1 cellular context compared by ENCODE assay signal in the genomic region with DNA sequence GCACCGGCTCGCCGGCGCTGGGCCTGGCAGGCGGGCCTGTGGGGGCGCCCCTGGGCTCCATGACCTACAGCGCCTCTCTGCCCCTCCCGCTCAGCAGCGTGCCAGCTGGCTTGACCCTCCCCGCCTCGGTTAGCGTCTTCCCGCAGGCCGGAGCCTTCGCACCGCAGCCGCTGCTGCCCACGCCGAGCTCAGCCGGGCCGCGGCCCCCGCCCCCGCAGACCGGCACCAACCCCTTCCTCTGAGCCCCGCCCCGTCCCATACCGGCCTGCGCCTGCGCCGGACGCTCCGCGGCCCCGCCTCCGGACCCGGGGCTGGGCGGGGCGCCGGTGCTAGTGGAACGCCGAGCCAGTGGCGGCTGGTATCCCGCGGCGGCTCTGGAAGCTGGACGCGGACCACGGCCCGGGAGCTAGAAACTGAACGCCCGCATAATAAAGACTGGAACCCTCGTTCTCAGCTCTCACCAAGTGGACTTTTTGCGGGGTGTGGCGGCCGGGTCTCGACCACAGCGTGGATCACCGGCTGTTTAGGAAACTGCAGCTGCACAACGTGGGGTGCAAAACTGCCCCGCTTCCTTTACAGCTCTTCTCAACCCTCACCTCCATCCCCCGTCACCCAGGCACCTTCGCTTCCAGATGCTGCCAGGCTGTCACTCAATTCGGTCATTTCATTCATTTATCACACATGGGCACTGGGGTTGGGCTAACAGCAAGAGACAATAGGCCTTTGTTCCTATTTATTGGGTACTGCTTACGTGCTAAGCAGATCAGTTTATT.
TF ChIP-seq lines count a peak whose summit lies in the region.

No MANE protein-coding gene starts in this region.

TF ChIP-seq in K562, 482 proteins besides CTCF, POLR2A, EP300 and RAD21 (continued from another document and continues in another):
- TF ChIP-seq, protein P1, sequence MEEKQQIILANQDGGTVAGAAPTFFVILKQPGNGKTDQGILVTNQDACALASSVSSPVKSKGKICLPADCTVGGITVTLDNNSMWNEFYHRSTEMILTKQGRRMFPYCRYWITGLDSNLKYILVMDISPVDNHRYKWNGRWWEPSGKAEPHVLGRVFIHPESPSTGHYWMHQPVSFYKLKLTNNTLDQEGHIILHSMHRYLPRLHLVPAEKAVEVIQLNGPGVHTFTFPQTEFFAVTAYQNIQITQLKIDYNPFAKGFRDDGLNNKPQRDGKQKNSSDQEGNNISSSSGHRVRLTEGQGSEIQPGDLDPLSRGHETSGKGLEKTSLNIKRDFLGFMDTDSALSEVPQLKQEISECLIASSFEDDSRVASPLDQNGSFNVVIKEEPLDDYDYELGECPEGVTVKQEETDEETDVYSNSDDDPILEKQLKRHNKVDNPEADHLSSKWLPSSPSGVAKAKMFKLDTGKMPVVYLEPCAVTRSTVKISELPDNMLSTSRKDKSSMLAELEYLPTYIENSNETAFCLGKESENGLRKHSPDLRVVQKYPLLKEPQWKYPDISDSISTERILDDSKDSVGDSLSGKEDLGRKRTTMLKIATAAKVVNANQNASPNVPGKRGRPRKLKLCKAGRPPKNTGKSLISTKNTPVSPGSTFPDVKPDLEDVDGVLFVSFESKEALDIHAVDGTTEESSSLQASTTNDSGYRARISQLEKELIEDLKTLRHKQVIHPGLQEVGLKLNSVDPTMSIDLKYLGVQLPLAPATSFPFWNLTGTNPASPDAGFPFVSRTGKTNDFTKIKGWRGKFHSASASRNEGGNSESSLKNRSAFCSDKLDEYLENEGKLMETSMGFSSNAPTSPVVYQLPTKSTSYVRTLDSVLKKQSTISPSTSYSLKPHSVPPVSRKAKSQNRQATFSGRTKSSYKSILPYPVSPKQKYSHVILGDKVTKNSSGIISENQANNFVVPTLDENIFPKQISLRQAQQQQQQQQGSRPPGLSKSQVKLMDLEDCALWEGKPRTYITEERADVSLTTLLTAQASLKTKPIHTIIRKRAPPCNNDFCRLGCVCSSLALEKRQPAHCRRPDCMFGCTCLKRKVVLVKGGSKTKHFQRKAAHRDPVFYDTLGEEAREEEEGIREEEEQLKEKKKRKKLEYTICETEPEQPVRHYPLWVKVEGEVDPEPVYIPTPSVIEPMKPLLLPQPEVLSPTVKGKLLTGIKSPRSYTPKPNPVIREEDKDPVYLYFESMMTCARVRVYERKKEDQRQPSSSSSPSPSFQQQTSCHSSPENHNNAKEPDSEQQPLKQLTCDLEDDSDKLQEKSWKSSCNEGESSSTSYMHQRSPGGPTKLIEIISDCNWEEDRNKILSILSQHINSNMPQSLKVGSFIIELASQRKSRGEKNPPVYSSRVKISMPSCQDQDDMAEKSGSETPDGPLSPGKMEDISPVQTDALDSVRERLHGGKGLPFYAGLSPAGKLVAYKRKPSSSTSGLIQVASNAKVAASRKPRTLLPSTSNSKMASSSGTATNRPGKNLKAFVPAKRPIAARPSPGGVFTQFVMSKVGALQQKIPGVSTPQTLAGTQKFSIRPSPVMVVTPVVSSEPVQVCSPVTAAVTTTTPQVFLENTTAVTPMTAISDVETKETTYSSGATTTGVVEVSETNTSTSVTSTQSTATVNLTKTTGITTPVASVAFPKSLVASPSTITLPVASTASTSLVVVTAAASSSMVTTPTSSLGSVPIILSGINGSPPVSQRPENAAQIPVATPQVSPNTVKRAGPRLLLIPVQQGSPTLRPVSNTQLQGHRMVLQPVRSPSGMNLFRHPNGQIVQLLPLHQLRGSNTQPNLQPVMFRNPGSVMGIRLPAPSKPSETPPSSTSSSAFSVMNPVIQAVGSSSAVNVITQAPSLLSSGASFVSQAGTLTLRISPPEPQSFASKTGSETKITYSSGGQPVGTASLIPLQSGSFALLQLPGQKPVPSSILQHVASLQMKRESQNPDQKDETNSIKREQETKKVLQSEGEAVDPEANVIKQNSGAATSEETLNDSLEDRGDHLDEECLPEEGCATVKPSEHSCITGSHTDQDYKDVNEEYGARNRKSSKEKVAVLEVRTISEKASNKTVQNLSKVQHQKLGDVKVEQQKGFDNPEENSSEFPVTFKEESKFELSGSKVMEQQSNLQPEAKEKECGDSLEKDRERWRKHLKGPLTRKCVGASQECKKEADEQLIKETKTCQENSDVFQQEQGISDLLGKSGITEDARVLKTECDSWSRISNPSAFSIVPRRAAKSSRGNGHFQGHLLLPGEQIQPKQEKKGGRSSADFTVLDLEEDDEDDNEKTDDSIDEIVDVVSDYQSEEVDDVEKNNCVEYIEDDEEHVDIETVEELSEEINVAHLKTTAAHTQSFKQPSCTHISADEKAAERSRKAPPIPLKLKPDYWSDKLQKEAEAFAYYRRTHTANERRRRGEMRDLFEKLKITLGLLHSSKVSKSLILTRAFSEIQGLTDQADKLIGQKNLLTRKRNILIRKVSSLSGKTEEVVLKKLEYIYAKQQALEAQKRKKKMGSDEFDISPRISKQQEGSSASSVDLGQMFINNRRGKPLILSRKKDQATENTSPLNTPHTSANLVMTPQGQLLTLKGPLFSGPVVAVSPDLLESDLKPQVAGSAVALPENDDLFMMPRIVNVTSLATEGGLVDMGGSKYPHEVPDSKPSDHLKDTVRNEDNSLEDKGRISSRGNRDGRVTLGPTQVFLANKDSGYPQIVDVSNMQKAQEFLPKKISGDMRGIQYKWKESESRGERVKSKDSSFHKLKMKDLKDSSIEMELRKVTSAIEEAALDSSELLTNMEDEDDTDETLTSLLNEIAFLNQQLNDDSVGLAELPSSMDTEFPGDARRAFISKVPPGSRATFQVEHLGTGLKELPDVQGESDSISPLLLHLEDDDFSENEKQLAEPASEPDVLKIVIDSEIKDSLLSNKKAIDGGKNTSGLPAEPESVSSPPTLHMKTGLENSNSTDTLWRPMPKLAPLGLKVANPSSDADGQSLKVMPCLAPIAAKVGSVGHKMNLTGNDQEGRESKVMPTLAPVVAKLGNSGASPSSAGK (IDR thresholded peaks at IDR 0.05): peak; percentile 78
- TF ChIP-seq ZNF282 (CRISPR knock-in tag; IDR thresholded peaks at IDR 0.05): 0 out of 2 replicates have a peak, but pooled peaks have one; percentile 68
- TF ChIP-seq XRCC3 (IDR thresholded peaks at IDR 0.05): no peak
- peak; percentile 64 for TF ChIP-seq RB1 (IDR thresholded peaks at IDR 0.05; ENCODE audit: low read depth)
- peak; percentile 52 for TF ChIP-seq PHF20 (IDR thresholded peaks at IDR 0.05; ENCODE audit: partially characterized antibody)
- TF ChIP-seq, protein P2, sequence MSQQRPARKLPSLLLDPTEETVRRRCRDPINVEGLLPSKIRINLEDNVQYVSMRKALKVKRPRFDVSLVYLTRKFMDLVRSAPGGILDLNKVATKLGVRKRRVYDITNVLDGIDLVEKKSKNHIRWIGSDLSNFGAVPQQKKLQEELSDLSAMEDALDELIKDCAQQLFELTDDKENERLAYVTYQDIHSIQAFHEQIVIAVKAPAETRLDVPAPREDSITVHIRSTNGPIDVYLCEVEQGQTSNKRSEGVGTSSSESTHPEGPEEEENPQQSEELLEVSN (IDR thresholded peaks at IDR 0.05; ENCODE audit: borderline replicate concordance in 1 of 2, extremely low read depth in 1 of 2, insufficient read depth in 1 of 2, insufficient read length in 1 of 2, low read depth in 1 of 2, low read length in 1 of 2, poor library complexity in 1 of 2, severe bottlenecking in 1 of 2): peak; percentile 68 to 92
- 0 out of 2 replicates have a peak, but pooled peaks have one; percentile 22 for TF ChIP-seq MYC (IDR thresholded peaks at IDR 0.05; ENCODE audit: low read depth, low read length)
- TF ChIP-seq MYC (CRISPR knock-in tag; IDR thresholded peaks at IDR 0.05; ENCODE audit: borderline replicate concordance, low read depth): no peak
- no peak for TF ChIP-seq RBM15 (IDR thresholded peaks at IDR 0.05; ENCODE audit: insufficient read depth, low read length)
- TF ChIP-seq NFRKB (IDR thresholded peaks at IDR 0.05; ENCODE audit: low read depth): no peak
- TF ChIP-seq FOXJ3 (CRISPR knock-in tag; IDR thresholded peaks at IDR 0.05): no peak
- TF ChIP-seq, protein P3, sequence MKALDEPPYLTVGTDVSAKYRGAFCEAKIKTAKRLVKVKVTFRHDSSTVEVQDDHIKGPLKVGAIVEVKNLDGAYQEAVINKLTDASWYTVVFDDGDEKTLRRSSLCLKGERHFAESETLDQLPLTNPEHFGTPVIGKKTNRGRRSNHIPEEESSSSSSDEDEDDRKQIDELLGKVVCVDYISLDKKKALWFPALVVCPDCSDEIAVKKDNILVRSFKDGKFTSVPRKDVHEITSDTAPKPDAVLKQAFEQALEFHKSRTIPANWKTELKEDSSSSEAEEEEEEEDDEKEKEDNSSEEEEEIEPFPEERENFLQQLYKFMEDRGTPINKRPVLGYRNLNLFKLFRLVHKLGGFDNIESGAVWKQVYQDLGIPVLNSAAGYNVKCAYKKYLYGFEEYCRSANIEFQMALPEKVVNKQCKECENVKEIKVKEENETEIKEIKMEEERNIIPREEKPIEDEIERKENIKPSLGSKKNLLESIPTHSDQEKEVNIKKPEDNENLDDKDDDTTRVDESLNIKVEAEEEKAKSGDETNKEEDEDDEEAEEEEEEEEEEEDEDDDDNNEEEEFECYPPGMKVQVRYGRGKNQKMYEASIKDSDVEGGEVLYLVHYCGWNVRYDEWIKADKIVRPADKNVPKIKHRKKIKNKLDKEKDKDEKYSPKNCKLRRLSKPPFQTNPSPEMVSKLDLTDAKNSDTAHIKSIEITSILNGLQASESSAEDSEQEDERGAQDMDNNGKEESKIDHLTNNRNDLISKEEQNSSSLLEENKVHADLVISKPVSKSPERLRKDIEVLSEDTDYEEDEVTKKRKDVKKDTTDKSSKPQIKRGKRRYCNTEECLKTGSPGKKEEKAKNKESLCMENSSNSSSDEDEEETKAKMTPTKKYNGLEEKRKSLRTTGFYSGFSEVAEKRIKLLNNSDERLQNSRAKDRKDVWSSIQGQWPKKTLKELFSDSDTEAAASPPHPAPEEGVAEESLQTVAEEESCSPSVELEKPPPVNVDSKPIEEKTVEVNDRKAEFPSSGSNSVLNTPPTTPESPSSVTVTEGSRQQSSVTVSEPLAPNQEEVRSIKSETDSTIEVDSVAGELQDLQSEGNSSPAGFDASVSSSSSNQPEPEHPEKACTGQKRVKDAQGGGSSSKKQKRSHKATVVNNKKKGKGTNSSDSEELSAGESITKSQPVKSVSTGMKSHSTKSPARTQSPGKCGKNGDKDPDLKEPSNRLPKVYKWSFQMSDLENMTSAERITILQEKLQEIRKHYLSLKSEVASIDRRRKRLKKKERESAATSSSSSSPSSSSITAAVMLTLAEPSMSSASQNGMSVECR (CRISPR knock-in tag; IDR thresholded peaks at IDR 0.05): peak; percentile 93
- TF ChIP-seq SUPT5H (IDR thresholded peaks at IDR 0.05): peak; percentile 52; the same call in 1 of the 2 replicates
- TF ChIP-seq WHSC1 (IDR thresholded peaks at IDR 0.05; ENCODE audit: low read length): no peak
- TF ChIP-seq, protein P4, sequence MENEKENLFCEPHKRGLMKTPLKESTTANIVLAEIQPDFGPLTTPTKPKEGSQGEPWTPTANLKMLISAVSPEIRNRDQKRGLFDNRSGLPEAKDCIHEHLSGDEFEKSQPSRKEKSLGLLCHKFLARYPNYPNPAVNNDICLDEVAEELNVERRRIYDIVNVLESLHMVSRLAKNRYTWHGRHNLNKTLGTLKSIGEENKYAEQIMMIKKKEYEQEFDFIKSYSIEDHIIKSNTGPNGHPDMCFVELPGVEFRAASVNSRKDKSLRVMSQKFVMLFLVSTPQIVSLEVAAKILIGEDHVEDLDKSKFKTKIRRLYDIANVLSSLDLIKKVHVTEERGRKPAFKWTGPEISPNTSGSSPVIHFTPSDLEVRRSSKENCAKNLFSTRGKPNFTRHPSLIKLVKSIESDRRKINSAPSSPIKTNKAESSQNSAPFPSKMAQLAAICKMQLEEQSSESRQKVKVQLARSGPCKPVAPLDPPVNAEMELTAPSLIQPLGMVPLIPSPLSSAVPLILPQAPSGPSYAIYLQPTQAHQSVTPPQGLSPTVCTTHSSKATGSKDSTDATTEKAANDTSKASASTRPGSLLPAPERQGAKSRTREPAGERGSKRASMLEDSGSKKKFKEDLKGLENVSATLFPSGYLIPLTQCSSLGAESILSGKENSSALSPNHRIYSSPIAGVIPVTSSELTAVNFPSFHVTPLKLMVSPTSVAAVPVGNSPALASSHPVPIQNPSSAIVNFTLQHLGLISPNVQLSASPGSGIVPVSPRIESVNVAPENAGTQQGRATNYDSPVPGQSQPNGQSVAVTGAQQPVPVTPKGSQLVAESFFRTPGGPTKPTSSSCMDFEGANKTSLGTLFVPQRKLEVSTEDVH (IDR thresholded peaks at IDR 0.05; ENCODE audit: low read depth, partially characterized antibody): no peak
- no peak for TF ChIP-seq POU5F1 (IDR thresholded peaks at IDR 0.05; ENCODE audit: borderline replicate concordance, low read depth, low read length, partially characterized antibody)
- TF ChIP-seq STAT5B (CRISPR knock-in tag; IDR thresholded peaks at IDR 0.05): no peak
- no peak for TF ChIP-seq NR3C1 (CRISPR knock-in tag; IDR thresholded peaks at IDR 0.05)
- no peak for TF ChIP-seq FOXA1 (IDR thresholded peaks at IDR 0.05; ENCODE audit: borderline replicate concordance)
- peak; percentile 87 for TF ChIP-seq HMGN3 (IDR thresholded peaks at IDR 0.05; ENCODE audit: borderline replicate concordance, extremely low read depth, insufficient read length, low read depth, low read length)
- peak; percentile 82 for TF ChIP-seq CXXC5 (CRISPR knock-in tag; IDR thresholded peaks at IDR 0.05)
- TF ChIP-seq KDM2B (CRISPR knock-in tag; IDR thresholded peaks at IDR 0.05): peak; percentile 83
- TF ChIP-seq CBX5 (IDR thresholded peaks at IDR 0.05; ENCODE audit: borderline replicate concordance, low read depth): no peak
- no peak for TF ChIP-seq BRD9 (IDR thresholded peaks at IDR 0.05; ENCODE audit: low read depth, partially characterized antibody)
- peak; percentile 92 for TF ChIP-seq ZFX (CRISPR knock-in tag; IDR thresholded peaks at IDR 0.05)
- TF ChIP-seq, protein P5, sequence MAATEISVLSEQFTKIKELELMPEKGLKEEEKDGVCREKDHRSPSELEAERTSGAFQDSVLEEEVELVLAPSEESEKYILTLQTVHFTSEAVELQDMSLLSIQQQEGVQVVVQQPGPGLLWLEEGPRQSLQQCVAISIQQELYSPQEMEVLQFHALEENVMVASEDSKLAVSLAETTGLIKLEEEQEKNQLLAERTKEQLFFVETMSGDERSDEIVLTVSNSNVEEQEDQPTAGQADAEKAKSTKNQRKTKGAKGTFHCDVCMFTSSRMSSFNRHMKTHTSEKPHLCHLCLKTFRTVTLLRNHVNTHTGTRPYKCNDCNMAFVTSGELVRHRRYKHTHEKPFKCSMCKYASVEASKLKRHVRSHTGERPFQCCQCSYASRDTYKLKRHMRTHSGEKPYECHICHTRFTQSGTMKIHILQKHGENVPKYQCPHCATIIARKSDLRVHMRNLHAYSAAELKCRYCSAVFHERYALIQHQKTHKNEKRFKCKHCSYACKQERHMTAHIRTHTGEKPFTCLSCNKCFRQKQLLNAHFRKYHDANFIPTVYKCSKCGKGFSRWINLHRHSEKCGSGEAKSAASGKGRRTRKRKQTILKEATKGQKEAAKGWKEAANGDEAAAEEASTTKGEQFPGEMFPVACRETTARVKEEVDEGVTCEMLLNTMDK (IDR thresholded peaks at IDR 0.05; ENCODE audit: borderline replicate concordance, insufficient read depth, low read depth, low read length, poor library complexity, severe bottlenecking): peak; percentile 45
- TF ChIP-seq ZNF384 (IDR thresholded peaks at IDR 0.05; ENCODE audit: low read depth, low read length): no peak
- peak; percentile 28; the same call in 1 of the 2 replicates for TF ChIP-seq JUN (IDR thresholded peaks at IDR 0.05; ENCODE audit: borderline replicate concordance, low read depth, low read length)
- TF ChIP-seq JUN (CRISPR knock-in tag; IDR thresholded peaks at IDR 0.05; ENCODE audit: borderline replicate concordance): peak; percentile 49; the same call in 1 of the 2 replicates
- TF ChIP-seq ELF2 (CRISPR knock-in tag; IDR thresholded peaks at IDR 0.05): no peak
- TF ChIP-seq CEBPG (CRISPR knock-in tag; IDR thresholded peaks at IDR 0.05): no peak
- no peak for TF ChIP-seq CEBPG (tag; conservative IDR thresholded peaks at IDR 0.05 in 1 of 2, IDR thresholded peaks at IDR 0.05 in 1 of 2)
